ENCODE assay signal across 8 cellular contexts in genomic region chr3:133377396-133377795, GRCh38. TPM values are rescaled to one million over a fixed set of nuclear protein-coding genes. Genes with fewer than 3 reads are reported as not detected.
A peak's percentile ranks its signal among the peaks of the same experiment; 100 is the strongest.
DNase-seq lines count a peak whose midpoint lies in the region; TF ChIP-seq lines count a peak whose summit lies in the region.

No MANE protein-coding gene starts in this region.

- DNase-seq in DMS79 treated with DMSO at 0.1 percent for 48 hours (lab: John Stamatoyannopoulos, UW) = peak; percentile 20
- DNase-seq in DMS79 (lab: John Stamatoyannopoulos, UW) = no peak
- DNase-seq in NCI-H460 (ENCODE audit: extremely low read depth, low read depth) = peak; percentile 20
- DNase-seq in chondrocyte (ENCODE audit: low spot score) = no peak
- peak; percentile 43 for DNase-seq in mesenchymal stem cell
- no peak for DNase-seq in activated CD8-positive, alpha-beta memory T cell treated with anti-CD3 and anti-CD28 coated beads for 24 hours
- no peak for DNase-seq in T1000 (lab: John Stamatoyannopoulos, UW)
- DNase-seq in GOT3 (lab: John Stamatoyannopoulos, UW) = no peak

- H3K9ac ChIP-seq in mesenchymal stem cell (ENCODE audit: low read length) = no peak overlapping the region

- no peak overlapping the region for H4K8ac ChIP-seq in mesenchymal stem cell (ENCODE audit: low read length)

- TF ChIP-seq CTCF in chondrocyte (IDR thresholded peaks at IDR 0.05) = peak; percentile 78

- no peak overlapping the region for H2AK5ac ChIP-seq in mesenchymal stem cell (ENCODE audit: low read length, severe bottlenecking)

- no peak overlapping the region for H2BK15ac ChIP-seq in mesenchymal stem cell (ENCODE audit: low read depth, poor library complexity, severe bottlenecking)

- peaks cover 4% of the 10 kb centered on the region for H3K4me1 Mint-ChIP-seq in chondrocyte (ENCODE audit: low read depth)

- peaks cover 3% of the 10 kb centered on the region for H3K27me3 Mint-ChIP-seq in chondrocyte (ENCODE audit: low read depth)

- no peak overlapping the region for H3K27ac ChIP-seq in mesenchymal stem cell (ENCODE audit: low read length, poor library complexity, severe bottlenecking)

- H3K36me3 ChIP-seq in mesenchymal stem cell (ENCODE audit: control insufficient read depth in 1 of 2, insufficient read depth in 2 of 2, low read depth in 1 of 2, low read length in 2 of 2) = no peaks in the 10 kb centered on the region

- no peak overlapping the region for H3K18ac ChIP-seq in mesenchymal stem cell (ENCODE audit: low read depth in 1 of 2, low read length in 2 of 2)

- H2AFZ ChIP-seq in mesenchymal stem cell (ENCODE audit: low read depth, low read length) = no peak overlapping the region

- H2BK12ac ChIP-seq in mesenchymal stem cell (ENCODE audit: low read length in 2 of 2) = no peak overlapping the region

- H3K79me1 ChIP-seq in mesenchymal stem cell (replicated peaks; ENCODE audit: low read length, poor library complexity, severe bottlenecking) = no peaks in the 10 kb centered on the region

- H3K4me3 ChIP-seq in mesenchymal stem cell (ENCODE audit: insufficient read depth in 1 of 2, low read depth in 1 of 2, low read length in 2 of 2) = no peak overlapping the region

- H3K23ac ChIP-seq in mesenchymal stem cell (ENCODE audit: low read length in 2 of 2) = no peak overlapping the region

- no peaks in the 10 kb centered on the region for H3K4me1 ChIP-seq in mesenchymal stem cell (ENCODE audit: control insufficient read depth, insufficient read depth, low read depth, low read length)

- H3K4ac ChIP-seq in mesenchymal stem cell (ENCODE audit: low read depth in 1 of 2, low read length in 2 of 2) = no peak overlapping the region

- no peak overlapping the region for H3K4me3 Mint-ChIP-seq in chondrocyte (ENCODE audit: unreplicated experiment)

- no peak overlapping the region for H3K27ac Mint-ChIP-seq in chondrocyte (ENCODE audit: unreplicated experiment)

- no peaks in the 10 kb centered on the region for H3K36me3 Mint-ChIP-seq in chondrocyte (ENCODE audit: low read depth)

- H3K9me3 ChIP-seq in mesenchymal stem cell (ENCODE audit: control insufficient read depth, low read length) = no peaks in the 10 kb centered on the region

- no peaks in the 10 kb centered on the region for H3K9me3 Mint-ChIP-seq in chondrocyte (ENCODE audit: low read depth)

- no peak overlapping the region for H2BK5ac ChIP-seq in mesenchymal stem cell (ENCODE audit: low read depth, low read length, poor library complexity, severe bottlenecking)

- WGBS in mesenchymal stem cell = 86% methylated on average over 3 of the region's 3 CpGs

- H3K27me3 ChIP-seq in mesenchymal stem cell (ENCODE audit: control insufficient read depth in 1 of 2, insufficient read depth in 1 of 2, low read length in 2 of 2) = peaks cover 0 to 27% of the 10 kb centered on the region in 2 experiments

- H3K14ac ChIP-seq in mesenchymal stem cell (ENCODE audit: low read length in 2 of 2) = no peak overlapping the region

- no peak overlapping the region for H4K91ac ChIP-seq in mesenchymal stem cell (ENCODE audit: low read length)

- no peak overlapping the region for H3K4me2 ChIP-seq in mesenchymal stem cell (ENCODE audit: low read length, poor library complexity, severe bottlenecking)

- H2BK120ac ChIP-seq in mesenchymal stem cell (ENCODE audit: low read depth, low read length) = no peak overlapping the region

RNA-seq across cellular contexts. Expression of gene BFSP2, which starts 22.5 kb away (rescaled TPM):
- total RNA-seq in NCI-H460 (2014; rRNA removed; shearing (Covaris generic)) = not detected in 2 replicates
- not detected in 2 replicates for polyA plus RNA-seq in NCI-H460 (2014; cell fraction: nucleus; rRNA removed)
- total RNA-seq in chondrocyte = not detected in 3 replicates
- polyA plus RNA-seq in mesenchymal stem cell (2013, experiment 1 of 2) = not detected
- polyA plus RNA-seq in mesenchymal stem cell (2013, experiment 2 of 2) = not detected

Comparison
In these comparisons a context has a peak if more than half of its experiments do, and no peak if none do; other contexts are left out.
1. DNase-seq: peak in DMS79 treated with DMSO at 0.1 percent for 48 hours (single experiment), NCI-H460 (single experiment) and mesenchymal stem cell (single experiment); none in DMS79 (single experiment), chondrocyte (single experiment), activated CD8-positive, alpha-beta memory T cell treated with anti-CD3 and anti-CD28 coated beads for 24 hours (single experiment), T1000 (single experiment) and GOT3 (single experiment).